In genomic region chr5:38790891-38791290, GRCh38 we compare ENCODE assay signal across 22 cellular contexts. TPM values are rescaled to one million over a fixed set of nuclear protein-coding genes. Genes with fewer than 3 reads are reported as not detected.
"Had no signal": no experiment of that assay in that cellular context is flagged by ENCODE, and none has a peak within 500 bp of the region (broad histone marks: within the 10 kb centered on the region; RNA-seq: fewer than 3 reads in every experiment).

No MANE protein-coding gene starts in this region.

- H3K27me3 ChIP-seq: body of pancreas had no signal

- H3K36me3 Mint-ChIP-seq: activated naive CD8-positive, alpha-beta T cell had no signal

- H3K4me3 Mint-ChIP-seq: activated CD8-positive, alpha-beta T cell treated with anti-CD3 and anti-CD28 coated beads, Interleukin-2, amount 10 ng/mL, durations not matched to agents 7 days and 5 days; activated naive CD4-positive, alpha-beta T cell treated with anti-CD3 and anti-CD28 coated beads for 36 hours; activated naive CD8-positive, alpha-beta T cell; activated T-cell treated with anti-CD3 and anti-CD28 coated beads, Interleukin-2, amount 50 U/mL, for 4 hours; T-helper 17 cell; WTC11 had no signal

- H3K27ac Mint-ChIP-seq: activated CD8-positive, alpha-beta T cell treated with anti-CD3 and anti-CD28 coated beads, Interleukin-2, amount 10 ng/mL, durations not matched to agents 7 days and 5 days; activated naive CD4-positive, alpha-beta T cell treated with anti-CD3 and anti-CD28 coated beads for 36 hours; activated naive CD8-positive, alpha-beta T cell; T-helper 17 cell; WTC11 had no signal

- H3K4me3 ChIP-seq: body of pancreas, K562 had no signal

- DNase-seq: activated CD4-positive, alpha-beta T cell treated with anti-CD3 and anti-CD28 coated beads for 48 hours; activated CD4-positive, alpha-beta T cell treated with anti-CD3 and anti-CD28 coated beads, Interleukin-2, amount 50 U/mL, for 4 hours; activated CD4-positive, CD25-positive, alpha-beta regulatory T cell treated with anti-CD3 and anti-CD28 coated beads, Interleukin-2, amount 50 U/mL, for 72 hours; activated CD8-positive, alpha-beta memory T cell treated with anti-CD3 and anti-CD28 coated beads, Interleukin-2, amount 50 U/mL, for 48 hours; activated CD8-positive, alpha-beta T cell treated with anti-CD3 and anti-CD28 coated beads, Interleukin-2, amount 10 ng/mL, durations not matched to agents 7 days and 5 days; activated gamma-delta T cell; activated naive CD4-positive, alpha-beta T cell treated with anti-CD3 and anti-CD28 coated beads for 36 hours; activated T-cell treated with anti-CD3 and anti-CD28 coated beads, Interleukin-2, amount 50 U/mL, for 4 hours; body of pancreas; central memory CD4-positive, alpha-beta T cell; Karpas-422; NCI-H1048; NCI-H1417; NCI-H1930; NCI-H446; NCI-H524; SHP77 treated with DMSO at 0.1 percent for 48 hours; T-helper 17 cell; T-helper 9 cell had no signal

- H3K27ac ChIP-seq: body of pancreas had no signal

- H3K4me1 ChIP-seq: body of pancreas had no signal

- ATAC-seq: activated CD8-positive, alpha-beta T cell treated with anti-CD3 and anti-CD28 coated beads, Interleukin-2, amount 10 ng/mL, durations not matched to agents 7 days and 5 days; activated T-cell treated with anti-CD3 and anti-CD28 coated beads, Interleukin-2, amount 50 U/mL, for 4 hours; body of pancreas; K562; T-helper 17 cell; WTC11 had no signal

- H3K4me1 Mint-ChIP-seq: T-helper 17 cell, WTC11 had no signal

RNA-seq across cellular contexts. Expression of gene OSMR, which starts 54.9 kb away (rescaled TPM):
- total RNA-seq: T-helper 17 cell had no signal
